In the genomic region with DNA sequence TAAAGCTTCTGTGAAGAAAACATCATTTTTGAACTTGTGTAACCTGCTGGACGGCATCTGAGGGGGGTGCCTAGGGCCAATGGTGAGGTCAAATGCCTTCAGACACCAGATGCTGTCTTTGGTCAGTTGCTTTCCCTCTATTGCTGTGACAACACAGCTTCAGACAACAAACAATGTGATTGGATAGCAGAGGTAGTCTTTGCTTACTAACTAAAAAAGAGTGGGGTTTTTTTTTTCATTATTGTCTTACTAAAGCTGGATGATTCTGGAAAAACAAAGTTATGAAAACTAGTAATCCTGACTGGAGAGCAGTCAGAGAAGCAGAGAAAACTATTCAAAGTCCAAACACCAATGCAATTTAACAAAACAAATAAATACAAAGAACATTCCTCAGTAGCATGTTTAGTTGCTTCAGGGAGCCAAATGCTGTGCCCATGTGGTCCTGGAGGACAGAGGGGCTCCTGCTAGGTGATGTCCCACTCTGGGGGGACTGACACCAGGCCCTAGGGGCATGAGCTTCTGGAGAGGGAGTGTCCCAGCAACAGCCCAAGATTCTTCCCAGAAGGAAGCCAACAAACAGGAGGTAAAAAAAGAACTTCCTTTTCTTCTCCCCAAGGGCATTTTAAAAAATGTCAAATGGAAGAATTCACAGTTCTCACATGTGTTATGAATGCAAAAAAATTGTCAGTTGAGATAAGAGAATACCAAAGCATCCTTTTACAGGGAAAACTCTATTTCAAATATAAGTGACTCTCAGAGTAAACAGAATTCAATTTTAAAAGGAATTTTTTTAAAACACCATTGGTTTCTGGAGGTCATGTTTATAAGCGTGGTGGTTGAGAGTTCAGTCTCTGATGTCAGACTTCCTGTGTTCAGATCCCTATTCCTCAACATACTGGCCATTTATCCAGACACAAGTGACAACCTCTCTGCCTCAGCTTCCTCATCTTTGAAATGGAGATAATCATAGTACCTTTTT, we compare ENCODE assay signal across 8 cellular contexts.
DNase-seq lines count a peak whose midpoint lies in the region; ATAC-seq lines count a peak whose summit lies in the region.

No MANE protein-coding gene starts in this region.

- no peak overlapping the region for H3K4me3 Mint-ChIP-seq in effector memory CD8-positive, alpha-beta T cell
- H3K4me3 Mint-ChIP-seq in naive B cell, result no peak overlapping the region

- no peaks in the 10 kb centered on the region for H3K27me3 Mint-ChIP-seq in effector memory CD8-positive, alpha-beta T cell
- H3K27me3 Mint-ChIP-seq in naive B cell, result no peaks in the 10 kb centered on the region

- H3K4me1 Mint-ChIP-seq in effector memory CD8-positive, alpha-beta T cell (ENCODE audit: low read depth in 2 of 2), result peaks cover 0 to 10% of the 10 kb centered on the region in 2 donors
- peaks cover 0 to 6% (median 0%) of the 10 kb centered on the region in 3 donors for H3K4me1 Mint-ChIP-seq in naive B cell

- DNase-seq in Right ventricle myocardium inferior (ENCODE audit: missing footprints), result no peak
- DNase-seq in cardiac septum (ENCODE audit: low spot score), result no peak
- DNase-seq in effector memory CD8-positive, alpha-beta T cell, result no peak
- DNase-seq in naive B cell, result no peak
- no peak for DNase-seq in left colon

- ATAC-seq in Right ventricle myocardium inferior (peak; percentile 82), naive B cell (ENCODE audit: low read depth in 2 of 2) (no peak), GM21576 (IDR thresholded peaks at IDR 0.05; ENCODE audit: unreplicated experiment) (no peak), left colon (no peak), GM21447 (IDR thresholded peaks at IDR 0.05; ENCODE audit: unreplicated experiment) (no peak), GM21529 (IDR thresholded peaks at IDR 0.05; ENCODE audit: unreplicated experiment) (no peak)
- no peak for ATAC-seq in effector memory CD8-positive, alpha-beta T cell (replicated peaks)

- intact Hi-C loops in Right ventricle myocardium inferior (cut with DNase I), result no loop called here
- intact Hi-C loops in cardiac septum (cut with DNase I), result loop anchor here (2.0 kb wide), 1 partner anchor 29 kb away; no protein-coding TSS in a partner anchor
- intact Hi-C loops in left colon (cut with DNase I, micrococcal nuclease), result no loop called here

- peak overlapping the region; percentile 67 to 71 for H3K27ac Mint-ChIP-seq in effector memory CD8-positive, alpha-beta T cell
- H3K27ac Mint-ChIP-seq in naive B cell, result peak overlapping the region in 5 of 6 donors; percentile 16 to 84 (median 59)

- no peaks in the 10 kb centered on the region for H3K9me3 Mint-ChIP-seq in effector memory CD8-positive, alpha-beta T cell
- H3K9me3 Mint-ChIP-seq in naive B cell, result no peaks in the 10 kb centered on the region

- peaks cover 84% of the 10 kb centered on the region for H3K36me3 Mint-ChIP-seq in effector memory CD8-positive, alpha-beta T cell (ENCODE audit: insufficient read depth)
- no peaks in the 10 kb centered on the region for H3K36me3 Mint-ChIP-seq in naive B cell
